ENCODE assay signal across 8 cellular contexts in the genomic region with DNA sequence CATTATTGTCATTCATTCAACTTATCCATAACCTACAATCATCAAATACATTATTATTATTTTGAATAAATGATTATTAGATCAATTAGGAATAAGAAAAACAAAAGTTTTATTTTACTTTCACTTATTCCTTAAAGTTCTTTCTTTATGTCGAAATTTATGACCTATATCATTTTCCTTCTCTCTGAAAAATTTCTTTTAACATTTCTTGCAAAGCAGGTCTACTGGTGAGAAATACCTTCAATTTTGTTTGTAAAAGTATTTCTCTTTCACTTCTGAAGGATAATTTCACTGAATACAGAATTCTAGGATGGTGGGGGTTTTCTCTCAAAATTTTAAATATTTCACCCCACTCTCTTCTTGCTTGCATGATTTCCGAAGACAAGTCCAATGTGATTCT.
"Had no signal": no experiment of that assay in that cellular context is flagged by ENCODE, and none has a peak within 500 bp of the region (broad histone marks: within the 10 kb centered on the region; RNA-seq: fewer than 3 reads in every experiment).

No MANE protein-coding gene starts in this region.

- H3K4me3 ChIP-seq: GM12878 had no signal

- FAIRE-seq: G401.6, GM12878, GM12891, GM12892, GM18507, GM19239 had no signal

- DNase-seq: GDM1, GF-D8 had no signal

- ATAC-seq: GM12878 had no signal
